In the genomic region with DNA sequence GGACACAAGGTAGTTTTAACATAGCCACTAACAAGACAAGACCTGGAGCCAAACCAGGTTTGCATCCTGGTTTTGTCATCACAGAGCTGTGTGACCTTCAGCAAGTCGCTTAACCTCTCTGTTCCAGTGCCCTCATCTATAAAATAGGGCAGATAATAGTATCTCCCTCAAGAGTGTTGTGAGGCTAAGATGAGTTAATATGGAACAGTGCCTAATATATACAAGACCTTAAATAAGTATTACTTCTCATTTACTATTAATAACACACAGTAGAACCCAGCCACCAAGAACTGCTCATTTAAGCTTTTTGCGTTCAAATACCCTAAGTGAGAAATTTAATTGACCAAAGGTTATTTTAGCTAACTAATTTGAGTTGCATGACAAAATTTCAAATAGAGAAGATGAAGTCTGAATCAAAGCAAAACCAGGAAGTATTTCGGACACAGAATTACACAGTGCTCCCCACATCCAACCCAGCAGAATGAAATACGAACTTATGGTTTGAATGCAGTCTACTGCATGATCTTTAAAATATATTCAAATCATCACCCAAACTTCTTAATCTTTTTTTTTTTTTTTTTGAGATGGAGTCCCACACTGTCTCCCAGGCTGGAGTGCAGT, we compare ENCODE assay signal across 24 cellular contexts.
DNase-seq lines count a peak whose midpoint lies in the region; ATAC-seq, FAIRE-seq and TF ChIP-seq lines count a peak whose summit lies in the region.
"Had no signal": no experiment of that assay in that cellular context is flagged by ENCODE, and none has a peak within 500 bp of the region (broad histone marks: within the 10 kb centered on the region; RNA-seq: fewer than 3 reads in every experiment).

No MANE protein-coding gene starts in this region.

- peaks cover 2 to 24% (median 11%) of the 10 kb centered on the region in 11 experiments; a peak in 13 of 22 replicates for H3K36me3 ChIP-seq in BLaER1 treated with 17β-estradiol and CSF1 and Interleukin-3, amounts not matched to agents 10 nM and 100 nM
- no peaks in the 10 kb centered on the region for H3K36me3 ChIP-seq in iPS-18a (ENCODE audit: control insufficient read depth, low read depth, low read length)
- H3K36me3 ChIP-seq: colonic mucosa, neural progenitor cell had no signal

- H3K9me3 ChIP-seq in A549 (no peaks in the 10 kb centered on the region), iPS-18a (ENCODE audit: control insufficient read depth, low read depth, low read length) (no peaks in the 10 kb centered on the region)
- peaks cover 6 to 12% (median 10%) of the 10 kb centered on the region in 11 experiments for H3K9me3 ChIP-seq in BLaER1 treated with 17β-estradiol and CSF1 and Interleukin-3, amounts not matched to agents 10 nM and 100 nM (replicated peaks in 1 of 11)
- H3K9me3 ChIP-seq: body of pancreas, colonic mucosa had no signal

- intact Hi-C loops in activated T-helper 1 cell treated with anti-CD3 and anti-CD28 coated beads, Interleukin-12 subunit alpha, Interleukin-12 subunit beta, Interleukin-2, Interleukin-4 antibody, amounts not matched to agents 30 ng/mL and 10 ng/mL and 1 ng/mL, durations not matched to agents 14 hours and 24 hours and 36 hours (cut with micrococcal nuclease) = no loop called here

- H3K4me3 ChIP-seq in A549 = no peak overlapping the region
- no peak overlapping the region for H3K4me3 ChIP-seq in BLaER1 treated with 17β-estradiol and CSF1 and Interleukin-3, amounts not matched to agents 10 nM and 100 nM
- H3K4me3 ChIP-seq in iPS-18a (ENCODE audit: low read length) = no peak overlapping the region
- H3K4me3 ChIP-seq: body of pancreas, colonic mucosa, neural progenitor cell, psoas muscle, SK-N-MC, skin epidermis had no signal

- ATAC-seq in A549 = no peak
- no peak for ATAC-seq in HG03439 (IDR thresholded peaks at IDR 0.05; ENCODE audit: unreplicated experiment)
- ATAC-seq: body of pancreas; left lobe of liver; psoas muscle; stimulated activated naive CD8-positive, alpha-beta T cell treated with anti-CD3 and anti-CD28 coated beads, Interleukin-15, amount 100 ng/mL, for 72 hours had no signal

- peaks cover 72% of the 10 kb centered on the region for H3K4me1 Mint-ChIP-seq in activated T-helper 1 cell treated with anti-CD3 and anti-CD28 coated beads, Interleukin-12 subunit alpha, Interleukin-12 subunit beta, Interleukin-2, Interleukin-4 antibody, amounts not matched to agents 30 ng/mL and 10 ng/mL and 1 ng/mL, durations not matched to agents 14 hours and 24 hours and 36 hours (ENCODE audit: low read depth)

- TF ChIP-seq POLR2A in A549 (IDR thresholded peaks at IDR 0.05; ENCODE audit: low read length) = no peak

- H3K36me3 Mint-ChIP-seq in activated T-helper 1 cell treated with anti-CD3 and anti-CD28 coated beads, Interleukin-12 subunit alpha, Interleukin-12 subunit beta, Interleukin-2, Interleukin-4 antibody, amounts not matched to agents 30 ng/mL and 10 ng/mL and 1 ng/mL, durations not matched to agents 14 hours and 24 hours and 36 hours (ENCODE audit: low read depth) = peaks cover 56% of the 10 kb centered on the region

- DNase-seq in A549 (ENCODE audit: low read depth in 1 of 2, low spot score in 1 of 2) = no peak
- DNase-seq in activated T-helper 1 cell treated with anti-CD3 and anti-CD28 coated beads, Interleukin-12 subunit alpha, Interleukin-12 subunit beta, Interleukin-2, Interleukin-4 antibody, amounts not matched to agents 30 ng/mL and 10 ng/mL and 1 ng/mL, durations not matched to agents 14 hours and 24 hours and 36 hours (ENCODE audit: low spot score) = no peak
- no peak for DNase-seq in putamen (ENCODE audit: low spot score)
- no peak for DNase-seq in NCI-H774 (lab: John Stamatoyannopoulos, UW)
- DNase-seq: activated CD4-positive, CD25-positive, alpha-beta regulatory T cell treated with anti-CD3 and anti-CD28 coated beads, Interleukin-2, amount 50 U/mL, for 72 hours; body of pancreas; colonic mucosa; H7; head of caudate nucleus; NCI-H1105; NCI-H2107; NCI-H510A; psoas muscle; RPMI8226; stimulated activated CD4-positive, alpha-beta T cell treated with anti-CD3 and anti-CD28 coated beads, Interleukin-2, amount 100 ng/mL, for 48 hours; stimulated activated naive CD8-positive, alpha-beta T cell treated with anti-CD3 and anti-CD28 coated beads, Interleukin-15, amount 100 ng/mL, for 72 hours had no signal

- no peak overlapping the region for H3K9ac ChIP-seq in BLaER1 treated with 17β-estradiol and CSF1 and Interleukin-3, amounts not matched to agents 10 nM and 100 nM
- peak overlapping the region; percentile 4 for H3K9ac ChIP-seq in iPS-18a (ENCODE audit: low read length)
- H3K9ac ChIP-seq: neural progenitor cell had no signal

- no peak overlapping the region for H3K4me3 Mint-ChIP-seq in activated T-helper 1 cell treated with anti-CD3 and anti-CD28 coated beads, Interleukin-12 subunit alpha, Interleukin-12 subunit beta, Interleukin-2, Interleukin-4 antibody, amounts not matched to agents 30 ng/mL and 10 ng/mL and 1 ng/mL, durations not matched to agents 14 hours and 24 hours and 36 hours

- POLR2A ChIA-PET in A549 (lab: Yijun Ruan, JAX) = no interaction called here

- no peak for FAIRE-seq in A549 (lab: Jason Lieb, UNC)
- FAIRE-seq: D721Med had no signal

- TF ChIP-seq RAD21 in A549 (conservative IDR thresholded peaks at IDR 0.05 in 1 of 2, IDR thresholded peaks at IDR 0.05 in 1 of 2) = no peak

- no peaks in the 10 kb centered on the region for H3K4me1 ChIP-seq in A549
- H3K4me1 ChIP-seq in BLaER1 treated with 17β-estradiol and CSF1 and Interleukin-3, amounts not matched to agents 10 nM and 100 nM = peaks cover 50 to 76% (median 60%) of the 10 kb centered on the region in 10 experiments
- H3K4me1 ChIP-seq in iPS-18a (ENCODE audit: control insufficient read depth, low read depth, low read length) = peaks cover 40% of the 10 kb centered on the region
- H3K4me1 ChIP-seq: body of pancreas, colonic mucosa, psoas muscle had no signal

- peaks cover 8% of the 10 kb centered on the region for H3K9me3 Mint-ChIP-seq in activated T-helper 1 cell treated with anti-CD3 and anti-CD28 coated beads, Interleukin-12 subunit alpha, Interleukin-12 subunit beta, Interleukin-2, Interleukin-4 antibody, amounts not matched to agents 30 ng/mL and 10 ng/mL and 1 ng/mL, durations not matched to agents 14 hours and 24 hours and 36 hours
- H3K9me3 Mint-ChIP-seq: stimulated activated naive CD8-positive, alpha-beta T cell treated with anti-CD3 and anti-CD28 coated beads, Interleukin-15, amount 100 ng/mL, for 72 hours had no signal

- H4K20me1 ChIP-seq in BLaER1 treated with 17β-estradiol and CSF1 and Interleukin-3, amounts not matched to agents 10 nM and 100 nM = no peaks in the 10 kb centered on the region

- H3K27ac ChIP-seq in A549 (no peak overlapping the region), iPS-18a (ENCODE audit: low read length) (no peak overlapping the region)
- H3K27ac ChIP-seq in BLaER1 treated with 17β-estradiol and CSF1 and Interleukin-3, amounts not matched to agents 10 nM and 100 nM = peak overlapping the region in 1 of 11 experiments; percentile 86; a peak in 2 of 22 replicates
- H3K27ac ChIP-seq: body of pancreas, colonic mucosa, neural progenitor cell, psoas muscle, SK-N-MC had no signal

- no peaks in the 10 kb centered on the region for H3K27me3 ChIP-seq in BLaER1 treated with 17β-estradiol and CSF1 and Interleukin-3, amounts not matched to agents 10 nM and 100 nM
- H3K27me3 ChIP-seq in iPS-18a (ENCODE audit: control insufficient read depth, insufficient read depth, low read length) = no peaks in the 10 kb centered on the region
- H3K27me3 ChIP-seq: body of pancreas, colonic mucosa, neural progenitor cell had no signal

- CTCF ChIA-PET in A549 (lab: Yijun Ruan, JAX) = no interaction called here

- no peak for TF ChIP-seq EP300 in A549 (IDR thresholded peaks at IDR 0.05)

- H3K4me2 ChIP-seq in A549 = no peak overlapping the region
- peak overlapping the region in 6 of 11 experiments; percentile 1 to 89 (median 52); a peak in 11 of 22 replicates for H3K4me2 ChIP-seq in BLaER1 treated with 17β-estradiol and CSF1 and Interleukin-3, amounts not matched to agents 10 nM and 100 nM

- peak overlapping the region; percentile 10 for H3K27ac Mint-ChIP-seq in activated T-helper 1 cell treated with anti-CD3 and anti-CD28 coated beads, Interleukin-12 subunit alpha, Interleukin-12 subunit beta, Interleukin-2, Interleukin-4 antibody, amounts not matched to agents 30 ng/mL and 10 ng/mL and 1 ng/mL, durations not matched to agents 14 hours and 24 hours and 36 hours
- H3K27ac Mint-ChIP-seq: neural progenitor cell had no signal

- H3K27me3 Mint-ChIP-seq in activated T-helper 1 cell treated with anti-CD3 and anti-CD28 coated beads, Interleukin-12 subunit alpha, Interleukin-12 subunit beta, Interleukin-2, Interleukin-4 antibody, amounts not matched to agents 30 ng/mL and 10 ng/mL and 1 ng/mL, durations not matched to agents 14 hours and 24 hours and 36 hours (ENCODE audit: insufficient read depth) = no peaks in the 10 kb centered on the region
- H3K27me3 Mint-ChIP-seq: stimulated activated naive CD8-positive, alpha-beta T cell treated with anti-CD3 and anti-CD28 coated beads, Interleukin-15, amount 100 ng/mL, for 72 hours had no signal

- 29% methylated on average over 4 of the region's 4 CpGs for WGBS in A549 (ENCODE audit: missing lambda C conversion rate)

- no peak for TF ChIP-seq CTCF in A549 (IDR thresholded peaks at IDR 0.05)

TF ChIP-seq in A549, 52 proteins besides CTCF, POLR2A, EP300 and RAD21:
- TF ChIP-seq TP53 (CRISPR knock-in tag; IDR thresholded peaks at IDR 0.05) (no peak), TFCP2L1 (CRISPR knock-in tag; IDR thresholded peaks at IDR 0.05) (no peak), ZFP36 (IDR thresholded peaks at IDR 0.05; ENCODE audit: borderline replicate concordance, partially characterized antibody) (peak; percentile 35), RCOR1 (IDR thresholded peaks at IDR 0.05; ENCODE audit: low read depth, low read length) (no peak), KDM5A (IDR thresholded peaks at IDR 0.05) (no peak)
TF ChIP-seq in A549: peak in this region for 1.
